10 cellular contexts compared by ENCODE assay signal in genomic region chr5:159341914-159342313, GRCh38. TPM values are rescaled to one million over a fixed set of nuclear protein-coding genes. Genes with fewer than 3 reads are reported as not detected.
DNase-seq lines count a peak whose midpoint lies in the region; ATAC-seq, FAIRE-seq and TF ChIP-seq lines count a peak whose summit lies in the region.
"Had no signal": no experiment of that assay in that cellular context is flagged by ENCODE, and none has a peak within 500 bp of the region (broad histone marks: within the 10 kb centered on the region; RNA-seq: fewer than 3 reads in every experiment).

No MANE protein-coding gene starts in this region.

- peak; percentile 92 for FAIRE-seq in urothelium cell line (lab: Jason Lieb, UNC)
- FAIRE-seq: endometrium, GM12878 had no signal

- H3K36me3 ChIP-seq in breast epithelium (no peaks in the 10 kb centered on the region), H7 (replicated peaks; ENCODE audit: control insufficient read depth, insufficient read depth, low read length) (no peaks in the 10 kb centered on the region)

- peaks cover 71% of the 10 kb centered on the region for H3K4me1 Mint-ChIP-seq in T-helper 1 cell treated with Interleukin-12 subunit alpha and Interleukin-12 subunit beta and Interleukin-4 antibody, amounts not matched to agents 30 μg/mL and 1 μg/mL, for 36 hours (ENCODE audit: low read depth)

- H3K27me3 Mint-ChIP-seq in T-helper 1 cell treated with Interleukin-12 subunit alpha and Interleukin-12 subunit beta and Interleukin-4 antibody, amounts not matched to agents 30 μg/mL and 1 μg/mL, for 36 hours (ENCODE audit: low read depth), result peaks cover 21% of the 10 kb centered on the region

- TF ChIP-seq CTCF in breast epithelium (IDR thresholded peaks at IDR 0.05), result no peak

- H3K4me1 ChIP-seq in breast epithelium, result no peaks in the 10 kb centered on the region

- DNase-seq in AG08396 (ENCODE audit: low spot score), result peak; percentile 68
- DNase-seq in HK-2 (ENCODE audit: unreplicated experiment), result peak; percentile 42
- DNase-seq in breast epithelium (ENCODE audit: low spot score in 2 of 2), result peak; percentile 60 to 72
- peak; percentile 64 to 65 for DNase-seq in lung microvascular endothelial cell (ENCODE audit: low read depth in 2 of 2)
- peak; percentile 77 for DNase-seq in urothelium cell line (ENCODE audit: low spot score)
- no peak for DNase-seq in H7

- peak overlapping the region; percentile 67 for H3K27ac Mint-ChIP-seq in T-helper 1 cell treated with Interleukin-12 subunit alpha and Interleukin-12 subunit beta and Interleukin-4 antibody, amounts not matched to agents 30 μg/mL and 1 μg/mL, for 36 hours

- peaks cover 7 to 17% of the 10 kb centered on the region in 2 donors for H3K9me3 ChIP-seq in breast epithelium

- H3K36me3 Mint-ChIP-seq in T-helper 1 cell treated with Interleukin-12 subunit alpha and Interleukin-12 subunit beta and Interleukin-4 antibody, amounts not matched to agents 30 μg/mL and 1 μg/mL, for 36 hours (ENCODE audit: low read depth), result peaks cover 32% of the 10 kb centered on the region

- H3K27me3 ChIP-seq in breast epithelium, result peaks cover 0 to 9% of the 10 kb centered on the region in 2 donors
- H3K27me3 ChIP-seq in H7 (ENCODE audit: control insufficient read depth, insufficient read depth, low read length), result no peaks in the 10 kb centered on the region

- no peak overlapping the region for H3K4me3 Mint-ChIP-seq in T-helper 1 cell treated with Interleukin-12 subunit alpha and Interleukin-12 subunit beta and Interleukin-4 antibody, amounts not matched to agents 30 μg/mL and 1 μg/mL, for 36 hours

- TF ChIP-seq POLR2A in breast epithelium (IDR thresholded peaks at IDR 0.05), result no peak

- H3K4me3 ChIP-seq in breast epithelium, result no peak overlapping the region
- no peak overlapping the region for H3K4me3 ChIP-seq in H7 (ENCODE audit: insufficient read depth, low read depth, low read length)
- H3K4me3 ChIP-seq: GM12878 had no signal

- intact Hi-C loops in breast epithelium (cut with DNase I; ENCODE audit: low total_unique reads), result no loop called here

- peaks cover 37% of the 10 kb centered on the region for H3K9me3 Mint-ChIP-seq in T-helper 1 cell treated with Interleukin-12 subunit alpha and Interleukin-12 subunit beta and Interleukin-4 antibody, amounts not matched to agents 30 μg/mL and 1 μg/mL, for 36 hours

- no peak overlapping the region for H3K27ac ChIP-seq in breast epithelium

- no peak for ATAC-seq in GM21723 (IDR thresholded peaks at IDR 0.05; ENCODE audit: unreplicated experiment)
- ATAC-seq: GM12878 had no signal

RNA-seq across cellular contexts. Expression of gene IL12B, which starts 11.6 kb away (rescaled TPM):
- total RNA-seq in breast epithelium (not detected), lung microvascular endothelial cell (not detected in 2 replicates)
- total RNA-seq in H7 (2014; rRNA removed; shearing (Covaris generic)), result not detected in 2 replicates
